In the genomic region with DNA sequence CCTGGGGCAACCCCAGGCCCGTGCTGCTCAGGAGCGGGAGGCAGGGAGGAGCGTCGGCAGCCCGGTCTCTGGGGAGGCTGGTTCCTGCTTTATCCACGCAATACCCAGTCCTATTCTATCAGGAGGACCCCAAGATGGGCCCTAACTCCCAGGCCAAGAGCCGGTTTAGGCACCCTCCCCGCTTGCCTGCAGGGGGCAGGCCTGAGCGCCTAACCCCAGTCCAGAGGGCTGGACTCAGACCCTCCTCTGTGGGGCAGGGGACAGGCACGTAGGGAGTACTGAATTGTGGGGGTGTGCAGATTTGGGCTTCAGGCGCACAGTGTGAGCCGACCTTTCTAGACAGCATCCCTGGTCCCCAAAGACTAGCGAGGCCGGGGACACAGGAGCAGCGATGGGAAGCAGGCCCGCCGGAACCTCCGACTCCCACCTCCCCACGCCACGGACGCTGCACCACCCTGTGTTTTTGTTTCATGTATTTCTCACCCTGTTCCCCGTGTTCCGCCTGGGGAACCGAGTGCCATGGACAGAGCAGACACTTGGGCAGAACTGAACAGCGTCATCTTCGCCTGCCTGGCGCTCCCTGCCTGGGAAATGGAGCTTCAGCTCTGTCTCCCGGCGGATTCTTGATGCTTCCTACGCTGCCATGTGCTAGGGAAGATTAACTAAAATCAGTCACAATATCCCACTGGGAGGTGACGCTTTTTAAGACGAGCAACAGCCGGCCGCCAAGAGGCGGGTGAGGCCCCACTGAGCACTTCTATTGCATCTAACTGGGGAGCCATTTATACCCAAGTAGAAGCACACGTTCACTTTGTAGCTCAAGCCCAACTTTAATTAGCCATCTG, we compare ENCODE assay signal across 8 cellular contexts. TPM values are rescaled to one million over a fixed set of nuclear protein-coding genes. Genes with fewer than 3 reads are reported as not detected.
DNase-seq lines count a peak whose midpoint lies in the region; ATAC-seq, FAIRE-seq and TF ChIP-seq lines count a peak whose summit lies in the region.

No MANE protein-coding gene starts in this region.

- H3K9me3 ChIP-seq in BLaER1 (no peaks in the 10 kb centered on the region), adrenal gland (replicated peaks in 1 of 3) (no peaks in the 10 kb centered on the region)

- H3K9ac ChIP-seq in BLaER1 = peak overlapping the region; percentile 89

- H3K27ac ChIP-seq in BLaER1 = peak overlapping the region; percentile 95
- H3K27ac ChIP-seq in adrenal gland = no peak overlapping the region

- peak overlapping the region; percentile 99 for H3K4me2 ChIP-seq in BLaER1

- TF ChIP-seq CTCF in HFF-Myc (IDR thresholded peaks at IDR 0.05; ENCODE audit: low read depth, low read length, missing control alignments) (peak; percentile 87), adrenal gland (IDR thresholded peaks at IDR 0.05) (peak; percentile 22 to 54 (median 38))

- H4K20me1 ChIP-seq in BLaER1 = peaks cover 17% of the 10 kb centered on the region

- no peak for FAIRE-seq in RCC 7860 (lab: Jason Lieb, UNC)

- peaks cover 25% of the 10 kb centered on the region for H3K36me3 ChIP-seq in BLaER1
- no peaks in the 10 kb centered on the region for H3K36me3 ChIP-seq in adrenal gland (replicated peaks in 1 of 2)

- H3K27me3 ChIP-seq in BLaER1 (no peaks in the 10 kb centered on the region), adrenal gland (no peaks in the 10 kb centered on the region)

- WGBS in adrenal gland, 4 donors = 68 to 82% (median 75%) methylated on average over 26 to 36 of the region's 36 CpGs

- intact Hi-C loops in adrenal gland (cut with DNase I) = loop anchor here (10.0 kb wide), 2 partner anchors 97 to 107 kb away; a partner anchor contains a TSS

- H3K4me3 ChIP-seq in BLaER1 = peak overlapping the region; percentile 98
- no peak overlapping the region for H3K4me3 ChIP-seq in HFF-Myc (replicated peaks; ENCODE audit: low read depth, low read length)
- no peak overlapping the region for H3K4me3 ChIP-seq in adrenal gland

- H3K4me1 ChIP-seq in BLaER1 (peaks cover 100% of the 10 kb centered on the region), adrenal gland (replicated peaks in 1 of 2) (peaks cover 3 to 14% of the 10 kb centered on the region in 2 donors)

- TF ChIP-seq POLR2A in adrenal gland (IDR thresholded peaks at IDR 0.05) = no peak

- no peak for DNase-seq in HFF-Myc (ENCODE audit: extremely low read depth, low read depth)
- no peak for DNase-seq in adrenal gland
- peak; percentile 62 for DNase-seq in left kidney (ENCODE audit: low read depth, low spot score)
- no peak for DNase-seq in RPMI8226
- no peak for DNase-seq in RCC 7860 (ENCODE audit: low spot score)
- DNase-seq in stimulated activated naive CD4-positive, alpha-beta T cell (lab: John Stamatoyannopoulos, UW) = no peak

- no peak for ATAC-seq in GM19395 (IDR thresholded peaks at IDR 0.05; ENCODE audit: unreplicated experiment)

RNA-seq across cellular contexts. Expression of a gene that starts 5.3 kb away (rescaled TPM):
- 10 to 100 TPM in 2 of 8 donors, 1 to 10 TPM in 6; 3.8 to 13.3 (median 8.2) TPM for total RNA-seq in adrenal gland
- polyA plus RNA-seq in adrenal gland = 10 to 100 TPM in 1 of 3 donors, 1 to 10 TPM in 2; 2.5 to 17.3 (median 8.7) TPM

RNA-seq across cellular contexts. Expression of a gene that starts 5.4 kb away (rescaled TPM):
- total RNA-seq in adrenal gland = 10 to 100 TPM; 16.8 to 35.8 (median 25.7) TPM
- polyA plus RNA-seq in adrenal gland = 10 to 100 TPM; 17.4 to 36.4 (median 20.3) TPM

RNA-seq across cellular contexts. Expression of a gene that starts 14.6 kb away (rescaled TPM):
- 10 to 100 TPM; 19.4 to 82.9 (median 28.0) TPM for total RNA-seq in adrenal gland
- polyA plus RNA-seq in adrenal gland = 10 to 100 TPM in 2 of 3 donors, 1 to 10 TPM in 1; 6.7 to 87.7 (median 57.0) TPM
